In genomic region chr20:59178983-59179595, GRCh38 we compare ENCODE assay signal across 23 cellular contexts. TPM values are rescaled to one million over a fixed set of nuclear protein-coding genes. Genes with fewer than 3 reads are reported as not detected.
DNase-seq lines count a peak whose midpoint lies in the region; ATAC-seq and TF ChIP-seq lines count a peak whose summit lies in the region.
"Had no signal": no experiment of that assay in that cellular context is flagged by ENCODE, and none has a peak within 500 bp of the region (broad histone marks: within the 10 kb centered on the region; RNA-seq: fewer than 3 reads in every experiment).

No MANE protein-coding gene starts in this region.

- peaks cover 39% of the 10 kb centered on the region for H3K36me3 Mint-ChIP-seq in T-helper 2 cell treated with Interferon-gamma antibody and Interleukin-4, amounts not matched to agents 5 μg/mL and 100 μg/mL, for 36 hours (ENCODE audit: low read depth)
- H3K36me3 Mint-ChIP-seq in GM23338 (ENCODE audit: low read depth) = no peaks in the 10 kb centered on the region
- H3K36me3 Mint-ChIP-seq in naive thymus-derived CD8-positive, alpha-beta T cell = peaks cover 4 to 70% (median 33%) of the 10 kb centered on the region in 3 donors

- POLR2A ChIA-PET in naive thymus-derived CD8-positive, alpha-beta T cell (lab: Charles Lee) = interaction anchor here (1.0 to 2.2 kb wide), 3 partner anchors 10 to 56 kb away, joined by 3 to 9 read pairs (median 5); no protein-coding TSS in a partner anchor

- no peaks in the 10 kb centered on the region for H3K27me3 Mint-ChIP-seq in T-helper 2 cell treated with Interferon-gamma antibody and Interleukin-4, amounts not matched to agents 5 μg/mL and 100 μg/mL, for 36 hours (ENCODE audit: low read depth)
- H3K27me3 Mint-ChIP-seq in GM23338 (ENCODE audit: insufficient read depth, low read depth, poor library complexity) = no peaks in the 10 kb centered on the region
- no peaks in the 10 kb centered on the region for H3K27me3 Mint-ChIP-seq in naive thymus-derived CD8-positive, alpha-beta T cell

- H3K27ac ChIP-seq in GM23338 (ENCODE audit: low read depth) = no peak overlapping the region
- no peak overlapping the region for H3K27ac ChIP-seq in colonic mucosa
- H3K27ac ChIP-seq: BLaER1 treated with 17β-estradiol and CSF1 and Interleukin-3, amounts not matched to agents 10 nM and 100 nM; hepatocyte; tibial artery had no signal

- ATAC-seq in GM23338 = peak; percentile 39; the same call in 2 of the 3 replicates
- no peak for ATAC-seq in naive thymus-derived CD8-positive, alpha-beta T cell
- ATAC-seq in HG02973 (IDR thresholded peaks at IDR 0.05; ENCODE audit: unreplicated experiment) = no peak

- H3K4me3 ChIP-seq in GM23338 (no peak overlapping the region), colonic mucosa (no peak overlapping the region)
- H3K4me3 ChIP-seq: BLaER1 treated with 17β-estradiol and CSF1 and Interleukin-3, amounts not matched to agents 10 nM and 100 nM; hepatocyte; skin epidermis; tibial artery had no signal

- H3K9me2 ChIP-seq in GM23338 (ENCODE audit: insufficient read depth) = no peaks in the 10 kb centered on the region

- H3K79me2 ChIP-seq in GM23338 (replicated peaks; ENCODE audit: insufficient read depth) = no peaks in the 10 kb centered on the region
- H3K79me2 ChIP-seq: hepatocyte had no signal

- H3K27ac Mint-ChIP-seq in T-helper 2 cell treated with Interferon-gamma antibody and Interleukin-4, amounts not matched to agents 5 μg/mL and 100 μg/mL, for 36 hours = peak overlapping the region; percentile 92
- no peak overlapping the region for H3K27ac Mint-ChIP-seq in GM23338
- H3K27ac Mint-ChIP-seq in naive thymus-derived CD8-positive, alpha-beta T cell = peak overlapping the region; percentile 73 to 95 (median 93)

- H3K9ac ChIP-seq in colonic mucosa (ENCODE audit: low read depth in 2 of 2, low read length in 2 of 2) = no peak overlapping the region
- H3K9ac ChIP-seq: BLaER1 treated with 17β-estradiol and CSF1 and Interleukin-3, amounts not matched to agents 10 nM and 100 nM had no signal

- H3K27me3 ChIP-seq in GM23338 (ENCODE audit: insufficient read depth) = no peaks in the 10 kb centered on the region
- H3K27me3 ChIP-seq in colonic mucosa = no peaks in the 10 kb centered on the region
- H3K27me3 ChIP-seq: BLaER1 treated with 17β-estradiol and CSF1 and Interleukin-3, amounts not matched to agents 10 nM and 100 nM; hepatocyte had no signal

- H4K20me1 ChIP-seq in GM23338 (replicated peaks; ENCODE audit: insufficient read depth) = no peaks in the 10 kb centered on the region
- H4K20me1 ChIP-seq: BLaER1 treated with 17β-estradiol and CSF1 and Interleukin-3, amounts not matched to agents 10 nM and 100 nM had no signal

- no peaks in the 10 kb centered on the region for H3K9me3 ChIP-seq in colonic mucosa
- H3K9me3 ChIP-seq: tibial artery had no signal

- H3K36me3 ChIP-seq in GM23338 (ENCODE audit: insufficient read depth) (no peaks in the 10 kb centered on the region), colonic mucosa (no peaks in the 10 kb centered on the region)
- H3K36me3 ChIP-seq: BLaER1 treated with 17β-estradiol and CSF1 and Interleukin-3, amounts not matched to agents 10 nM and 100 nM; tibial artery had no signal

- H3K4me2 ChIP-seq in GM23338 = no peak overlapping the region
- H3K4me2 ChIP-seq: hepatocyte had no signal

- TF ChIP-seq CTCF in GM23338 (conservative IDR thresholded peaks at IDR 0.05; ENCODE audit: low read depth in 2 of 2) (no peak), colonic mucosa (IDR thresholded peaks at IDR 0.05) (no peak)

- H3K4me1 ChIP-seq in GM23338 (ENCODE audit: insufficient read depth) (no peaks in the 10 kb centered on the region), colonic mucosa (no peaks in the 10 kb centered on the region)
- H3K4me1 ChIP-seq: tibial artery had no signal

- H3K4me1 Mint-ChIP-seq in T-helper 2 cell treated with Interferon-gamma antibody and Interleukin-4, amounts not matched to agents 5 μg/mL and 100 μg/mL, for 36 hours (ENCODE audit: low read depth) = peaks cover 44% of the 10 kb centered on the region
- peaks cover 2% of the 10 kb centered on the region; the same call in 1 of the 3 replicates for H3K4me1 Mint-ChIP-seq in GM23338
- H3K4me1 Mint-ChIP-seq in naive thymus-derived CD8-positive, alpha-beta T cell = peaks cover 46 to 96% (median 91%) of the 10 kb centered on the region in 4 donors

- DNase-seq in T-helper 2 cell treated with Interferon-gamma antibody and Interleukin-4, amounts not matched to agents 5 μg/mL and 100 μg/mL, for 36 hours (ENCODE audit: low spot score) = no peak
- no peak for DNase-seq in T-helper 2 cell
- no peak for DNase-seq in GM23338 (ENCODE audit: low spot score)
- peak; percentile 16 for DNase-seq in colonic mucosa
- DNase-seq in naive thymus-derived CD8-positive, alpha-beta T cell = no peak
- DNase-seq in SHP77 (lab: John Stamatoyannopoulos, UW) = no peak
- DNase-seq in EL = no peak
- DNase-seq: 8988T; activated CD4-positive, alpha-beta T cell treated with anti-CD3 and anti-CD28 coated beads for 48 hours; DMS79 treated with DMSO at 0.1 percent for 48 hours; effector CD4-positive, alpha-beta T cell; NCI-H2029; NCI-H510A; SIG-M5; stimulated activated CD4-positive, alpha-beta T cell treated with anti-CD3 and anti-CD28 coated beads, Interleukin-4, amount 100 ng/mL, for 4 hours; T1000; tibial artery had no signal

- H3K9me3 Mint-ChIP-seq in T-helper 2 cell treated with Interferon-gamma antibody and Interleukin-4, amounts not matched to agents 5 μg/mL and 100 μg/mL, for 36 hours = peaks cover 8% of the 10 kb centered on the region
- H3K9me3 Mint-ChIP-seq in GM23338 = no peaks in the 10 kb centered on the region; the same call in 2 of the 3 replicates
- H3K9me3 Mint-ChIP-seq in naive thymus-derived CD8-positive, alpha-beta T cell = no peaks in the 10 kb centered on the region

- H2AFZ ChIP-seq in GM23338 = no peak overlapping the region
- H2AFZ ChIP-seq: hepatocyte had no signal

- no peak overlapping the region for H3K4me3 Mint-ChIP-seq in T-helper 2 cell treated with Interferon-gamma antibody and Interleukin-4, amounts not matched to agents 5 μg/mL and 100 μg/mL, for 36 hours
- no peak overlapping the region for H3K4me3 Mint-ChIP-seq in GM23338
- peak overlapping the region in 3 of 10 donors; percentile 3 to 81 (median 33) for H3K4me3 Mint-ChIP-seq in naive thymus-derived CD8-positive, alpha-beta T cell

- no peaks in the 10 kb centered on the region for H3F3A ChIP-seq in GM23338 (replicated peaks; ENCODE audit: low read depth)

- intact Hi-C loops in colonic mucosa (cut with DNase I) = loop anchor here (5.0 kb wide), 1 partner anchor 37 kb away; no protein-coding TSS in a partner anchor

RNA-seq across cellular contexts. Expression of gene ZNF831, which starts 15.5 kb away (rescaled TPM):
- not detected in 2 replicates for total RNA-seq in GM23338 (2014; rRNA removed; shearing (Covaris generic))
- not detected in 2 replicates for polyA plus RNA-seq in GM23338 (2016; fragmentation: Nextera tagmentation; extraction: Ambion mirVana)
- under 1 TPM; 0.20 to 0.27 TPM for total RNA-seq in colonic mucosa
- 10 to 100 TPM; 28.0 to 29.9 TPM for total RNA-seq in naive thymus-derived CD8-positive, alpha-beta T cell
- 1 to 10 TPM; 5.5 to 6.2 (median 5.9) TPM for polyA plus RNA-seq in naive thymus-derived CD8-positive, alpha-beta T cell
- total RNA-seq: hepatocyte, MCF 10A, osteocyte had no signal
- polyA plus RNA-seq: hepatocyte had no signal

Comparison
In these comparisons a context has a peak if more than half of its experiments do, and no peak if none do; other contexts are left out.
1. RNA of gene ZNF831, which starts 15.5 kb away (total RNA-seq): 28.0 to 29.9 TPM in naive thymus-derived CD8-positive, alpha-beta T cell; 0.20 to 0.27 TPM in colonic mucosa and not detected in GM23338; every median in the first group is over 10 times any median in the second.